Comparison of ENCODE assay signal across 21 cellular contexts in the genomic region with DNA sequence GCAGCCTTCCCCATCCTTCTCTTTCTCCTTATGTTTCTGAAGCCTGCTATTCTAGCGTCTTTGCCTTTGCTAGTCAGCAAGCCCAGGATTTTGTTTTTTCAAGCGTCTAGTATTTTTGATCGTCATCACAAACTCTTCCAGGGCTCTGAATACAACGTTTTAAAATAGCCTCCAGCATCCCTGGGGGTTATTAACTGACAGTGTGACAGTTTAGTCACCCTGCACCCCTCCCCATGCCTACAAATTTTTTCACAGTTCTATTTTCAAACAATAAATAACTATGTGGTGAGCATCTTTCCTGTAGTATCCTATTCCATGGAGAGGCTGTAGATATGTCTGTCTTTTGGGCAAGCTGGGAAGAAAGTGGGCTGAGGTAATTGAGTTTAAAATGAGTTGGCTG.
"Had no signal": no experiment of that assay in that cellular context is flagged by ENCODE, and none has a peak within 500 bp of the region (broad histone marks: within the 10 kb centered on the region; RNA-seq: fewer than 3 reads in every experiment).

No MANE protein-coding gene starts in this region.

- H3K27ac ChIP-seq: VCaP had no signal

- ATAC-seq: activated CD4-positive, alpha-beta T cell treated with anti-CD3 and anti-CD28 coated beads for 36 hours; activated CD8-positive, alpha-beta T cell treated with anti-CD3 and anti-CD28 coated beads for 36 hours; activated T-cell treated with anti-CD3 and anti-CD28 coated beads, Interleukin-2, amount 50 U/mL, for 72 hours; T-helper 17 cell had no signal

- H3K4me1 Mint-ChIP-seq: activated CD4-positive, alpha-beta T cell treated with anti-CD3 and anti-CD28 coated beads for 36 hours; activated naive CD4-positive, alpha-beta T cell treated with anti-CD3 and anti-CD28 coated beads, Interleukin-2, amount 10 ng/mL, durations not matched to agents 7 days and 5 days; activated naive CD8-positive, alpha-beta T cell treated with anti-CD3 and anti-CD28 coated beads for 36 hours; T-helper 17 cell had no signal

- H3K36me3 Mint-ChIP-seq: activated naive CD4-positive, alpha-beta T cell treated with anti-CD3 and anti-CD28 coated beads, Interleukin-2, amount 10 ng/mL, durations not matched to agents 7 days and 5 days; activated naive CD8-positive, alpha-beta T cell treated with anti-CD3 and anti-CD28 coated beads for 36 hours had no signal

- DNase-seq: activated CD4-positive, alpha-beta T cell treated with anti-CD3 and anti-CD28 coated beads for 36 hours; activated CD4-positive, alpha-beta T cell treated with anti-CD3 and anti-CD28 coated beads, Interleukin-2, amount 50 U/mL, for 1 hour; activated CD8-positive, alpha-beta memory T cell treated with anti-CD3 and anti-CD28 coated beads, Interleukin-2, amount 50 U/mL, for 4 hours; activated CD8-positive, alpha-beta T cell treated with anti-CD3 and anti-CD28 coated beads for 36 hours; activated gamma-delta T cell treated with Interleukin-2 at 50 U/mL for 16 hours; activated naive CD4-positive, alpha-beta T cell treated with anti-CD3 and anti-CD28 coated beads, Interleukin-2, amount 10 ng/mL, durations not matched to agents 7 days and 5 days; activated naive CD8-positive, alpha-beta T cell treated with anti-CD3 and anti-CD28 coated beads for 36 hours; activated T-cell treated with anti-CD3 and anti-CD28 coated beads, Interleukin-2, amount 50 U/mL, for 72 hours; central memory CD4-positive, alpha-beta T cell; Karpas-422; NCI-H1048; NCI-H1930; NCI-H2171; NCI-H2227 treated with DMSO at 0.1 percent for 48 hours; NCI-H446 treated with DMSO at 0.1 percent for 48 hours; NCI-H526; NCI-H774; SIG-M5; T-helper 17 cell had no signal

- H3K27ac Mint-ChIP-seq: activated CD4-positive, alpha-beta T cell treated with anti-CD3 and anti-CD28 coated beads for 36 hours; activated CD8-positive, alpha-beta T cell treated with anti-CD3 and anti-CD28 coated beads for 36 hours; activated naive CD4-positive, alpha-beta T cell treated with anti-CD3 and anti-CD28 coated beads, Interleukin-2, amount 10 ng/mL, durations not matched to agents 7 days and 5 days; activated naive CD8-positive, alpha-beta T cell treated with anti-CD3 and anti-CD28 coated beads for 36 hours; activated T-cell treated with anti-CD3 and anti-CD28 coated beads, Interleukin-2, amount 50 U/mL, for 72 hours; activated T-helper 2 cell treated with anti-CD3 and anti-CD28 coated beads, Interferon-gamma antibody, Interleukin-2, Interleukin-4, amounts not matched to agents 10 μg/mL and 5 μg/mL and 100 μg/mL, durations not matched to agents 14 hours and 24 hours and 36 hours; T-helper 17 cell had no signal

- H3K4me3 Mint-ChIP-seq: activated CD4-positive, alpha-beta T cell treated with anti-CD3 and anti-CD28 coated beads for 36 hours; activated CD8-positive, alpha-beta T cell treated with anti-CD3 and anti-CD28 coated beads for 36 hours; activated naive CD4-positive, alpha-beta T cell treated with anti-CD3 and anti-CD28 coated beads, Interleukin-2, amount 10 ng/mL, durations not matched to agents 7 days and 5 days; activated naive CD8-positive, alpha-beta T cell treated with anti-CD3 and anti-CD28 coated beads for 36 hours; activated T-cell treated with anti-CD3 and anti-CD28 coated beads, Interleukin-2, amount 50 U/mL, for 72 hours; T-helper 17 cell had no signal

- H3K27me3 Mint-ChIP-seq: activated CD4-positive, alpha-beta T cell treated with anti-CD3 and anti-CD28 coated beads for 36 hours; activated CD8-positive, alpha-beta T cell treated with anti-CD3 and anti-CD28 coated beads for 36 hours; activated naive CD4-positive, alpha-beta T cell treated with anti-CD3 and anti-CD28 coated beads, Interleukin-2, amount 10 ng/mL, durations not matched to agents 7 days and 5 days; activated naive CD8-positive, alpha-beta T cell treated with anti-CD3 and anti-CD28 coated beads for 36 hours; T-helper 17 cell had no signal
